Comparison of ENCODE assay signal across 7 cellular contexts in genomic region chr1:48061162-48062136, GRCh38.
DNase-seq lines count a peak whose midpoint lies in the region; ATAC-seq and TF ChIP-seq lines count a peak whose summit lies in the region.

No MANE protein-coding gene starts in this region.

- H3K9me2 ChIP-seq in Karpas-422 (replicated peaks; ENCODE audit: insufficient read depth, low read length) = no peaks in the 10 kb centered on the region

- no peak overlapping the region for H3K27ac Mint-ChIP-seq in endothelial cell (ENCODE audit: unreplicated experiment)
- no peak overlapping the region for H3K27ac Mint-ChIP-seq in mesothelial cell of epicardium

- no peaks in the 10 kb centered on the region for H3K36me3 ChIP-seq in Karpas-422 (ENCODE audit: insufficient read depth, low read length)

- H3K4me3 Mint-ChIP-seq in endothelial cell (ENCODE audit: unreplicated experiment) (no peak overlapping the region), mesothelial cell of epicardium (no peak overlapping the region)

- peak; percentile 50 for TF ChIP-seq CTCF in endothelial cell (IDR thresholded peaks at IDR 0.05; ENCODE audit: unreplicated experiment)
- peak; percentile 47 for TF ChIP-seq CTCF in mesothelial cell of epicardium (IDR thresholded peaks at IDR 0.05; ENCODE audit: unreplicated experiment)

- H3K9ac ChIP-seq in Karpas-422 (ENCODE audit: low read length) = no peak overlapping the region

- in situ Hi-C loops in G401 (cut with HindIII; ENCODE audit: low sequenced_read_pairs) = no loop called here

- ATAC-seq in GM21447 (IDR thresholded peaks at IDR 0.05; ENCODE audit: unreplicated experiment) (peak; percentile 77), HG02852 (IDR thresholded peaks at IDR 0.05; ENCODE audit: unreplicated experiment) (no peak)

- no peaks in the 10 kb centered on the region for H3K27me3 ChIP-seq in Karpas-422 (ENCODE audit: low read length)

- peaks cover 7% of the 10 kb centered on the region for H3K4me1 ChIP-seq in Karpas-422 (ENCODE audit: low read length)

- no peak overlapping the region for H2AFZ ChIP-seq in Karpas-422 (ENCODE audit: low read length)

- H3K27me3 Mint-ChIP-seq in endothelial cell (ENCODE audit: unreplicated experiment) (peaks cover 2% of the 10 kb centered on the region), mesothelial cell of epicardium (ENCODE audit: low read depth) (peaks cover 42% of the 10 kb centered on the region)

- H3K4me1 Mint-ChIP-seq in endothelial cell (ENCODE audit: unreplicated experiment) (no peaks in the 10 kb centered on the region), mesothelial cell of epicardium (peaks cover 6% of the 10 kb centered on the region)

- H3K9me3 Mint-ChIP-seq in endothelial cell (ENCODE audit: unreplicated experiment) = no peaks in the 10 kb centered on the region
- H3K9me3 Mint-ChIP-seq in mesothelial cell of epicardium = no peaks in the 10 kb centered on the region

- H3K79me2 ChIP-seq in Karpas-422 (ENCODE audit: low read length) = no peaks in the 10 kb centered on the region

- no peaks in the 10 kb centered on the region for H3K9me3 ChIP-seq in Karpas-422 (ENCODE audit: low read length)

- no peaks in the 10 kb centered on the region for H4K20me1 ChIP-seq in Karpas-422 (ENCODE audit: insufficient read depth, low read depth, low read length)

- DNase-seq in G401 (ENCODE audit: low spot score) (peak; percentile 63), Karpas-422 (peak; percentile 84), RKO (ENCODE audit: low spot score) (peak; percentile 44), endothelial cell (ENCODE audit: low spot score) (peak; percentile 70), mesothelial cell of epicardium (ENCODE audit: low spot score in 2 of 2, unreplicated experiment in 2 of 2) (peak in 1 of 2 experiments; percentile 60)

- H3K4me3 ChIP-seq in Karpas-422 (ENCODE audit: low read length) = no peak overlapping the region

- H3K36me3 Mint-ChIP-seq in endothelial cell (ENCODE audit: low read depth, unreplicated experiment) (no peaks in the 10 kb centered on the region), mesothelial cell of epicardium (no peaks in the 10 kb centered on the region)

- H3K4me2 ChIP-seq in Karpas-422 (ENCODE audit: low read depth, low read length, poor library complexity, severe bottlenecking) = no peak overlapping the region

- no peak overlapping the region for H3K27ac ChIP-seq in Karpas-422 (ENCODE audit: low read length)
